Comparison of ENCODE assay signal across 9 cellular contexts in the genomic region with DNA sequence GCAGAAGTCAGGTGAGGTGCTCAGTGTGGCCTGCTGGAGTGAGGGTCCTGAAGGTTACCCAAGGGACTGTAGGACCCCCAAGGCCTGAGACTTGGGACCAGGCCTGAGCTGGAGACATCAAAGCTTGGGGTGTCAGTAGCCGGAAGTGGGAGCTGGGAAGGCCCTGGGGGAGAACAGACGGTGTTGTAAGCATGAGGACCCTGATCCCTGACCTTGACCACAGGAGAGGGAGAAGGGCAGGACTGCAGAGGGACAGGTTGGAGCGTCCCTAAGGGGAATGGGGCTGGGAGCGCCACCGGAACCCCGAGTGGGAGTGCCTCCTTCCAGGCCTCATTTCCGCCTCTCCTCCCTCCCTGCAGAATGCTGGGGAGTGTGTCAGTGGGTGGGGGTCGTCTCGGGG. TPM values are rescaled to one million over a fixed set of nuclear protein-coding genes. Genes with fewer than 3 reads are reported as not detected.
DNase-seq lines count a peak whose midpoint lies in the region; ATAC-seq and TF ChIP-seq lines count a peak whose summit lies in the region.
"Had no signal": no experiment of that assay in that cellular context is flagged by ENCODE, and none has a peak within 500 bp of the region (broad histone marks: within the 10 kb centered on the region; RNA-seq: fewer than 3 reads in every experiment).

No MANE protein-coding gene starts in this region.

- no peaks in the 10 kb centered on the region for H3K9me3 ChIP-seq in thoracic aorta

- peaks cover 7 to 13% of the 10 kb centered on the region in 2 donors for H3K4me1 ChIP-seq in thoracic aorta (ENCODE audit: control insufficient read depth in 1 of 2, low read depth in 2 of 2)

- H3K27ac Mint-ChIP-seq in activated naive CD8-positive, alpha-beta T cell treated with anti-CD3 and anti-CD28 coated beads for 36 hours, result peak overlapping the region; percentile 92
- H3K27ac Mint-ChIP-seq in memory B cell, result peak overlapping the region; percentile 80

- no peaks in the 10 kb centered on the region for H3K36me3 ChIP-seq in thoracic aorta

- H3K27ac ChIP-seq in thoracic aorta, result peak overlapping the region; percentile 68 to 81

- no peak for DNase-seq in activated T-cell treated with anti-CD3 and anti-CD28 coated beads, Interleukin-2, amount 50 U/mL, for 4 hours
- no peak for DNase-seq in activated T-cell treated with anti-CD3 and anti-CD28 coated beads, Interleukin-2, amount 50 U/mL, for 1 hour
- DNase-seq in activated naive CD8-positive, alpha-beta T cell treated with anti-CD3 and anti-CD28 coated beads for 36 hours, result no peak
- DNase-seq in memory B cell (ENCODE audit: low spot score in 2 of 2) (no peak), thoracic aorta (ENCODE audit: low spot score) (no peak), NCI-H2107 treated with DMSO at 0.1 percent for 48 hours (lab: John Stamatoyannopoulos, UW; ENCODE audit: unreplicated experiment) (no peak)

- ATAC-seq in activated T-cell treated with anti-CD3 and anti-CD28 coated beads, Interleukin-2, amount 50 U/mL, for 4 hours, result no peak
- ATAC-seq in memory B cell (ENCODE audit: low read depth) (no peak), thoracic aorta (ENCODE audit: insufficient number of reproducible peaks, low FRiP score, low read depth) (no peak), GM21717 (IDR thresholded peaks at IDR 0.05; ENCODE audit: unreplicated experiment) (no peak)
- no peak for ATAC-seq in activated CD4-positive, CD25-positive, alpha-beta regulatory T cell treated with anti-CD3 and anti-CD28 coated beads, Interleukin-2, amount 50 U/mL, for 24 hours

- no peak for TF ChIP-seq CTCF in thoracic aorta (IDR thresholded peaks at IDR 0.05)

- no peaks in the 10 kb centered on the region for H3K36me3 Mint-ChIP-seq in activated T-cell treated with anti-CD3 and anti-CD28 coated beads, Interleukin-2, amount 50 U/mL, for 4 hours (ENCODE audit: insufficient read depth)
- H3K36me3 Mint-ChIP-seq in activated naive CD8-positive, alpha-beta T cell treated with anti-CD3 and anti-CD28 coated beads for 36 hours, result no peaks in the 10 kb centered on the region
- no peaks in the 10 kb centered on the region for H3K36me3 Mint-ChIP-seq in memory B cell

- H3K27me3 ChIP-seq in thoracic aorta (replicated peaks; ENCODE audit: insufficient read depth), result no peaks in the 10 kb centered on the region

- H3K4me3 Mint-ChIP-seq in activated T-cell treated with anti-CD3 and anti-CD28 coated beads, Interleukin-2, amount 50 U/mL, for 4 hours, result peak overlapping the region; percentile 98
- peak overlapping the region; percentile 97 for H3K4me3 Mint-ChIP-seq in activated naive CD8-positive, alpha-beta T cell treated with anti-CD3 and anti-CD28 coated beads for 36 hours
- H3K4me3 Mint-ChIP-seq in memory B cell, result peak overlapping the region; percentile 97

- H3K4me1 Mint-ChIP-seq in activated T-cell treated with anti-CD3 and anti-CD28 coated beads, Interleukin-2, amount 50 U/mL, for 4 hours (ENCODE audit: low read depth), result peaks cover 37% of the 10 kb centered on the region
- peaks cover 26% of the 10 kb centered on the region for H3K4me1 Mint-ChIP-seq in activated naive CD8-positive, alpha-beta T cell treated with anti-CD3 and anti-CD28 coated beads for 36 hours
- H3K4me1 Mint-ChIP-seq in memory B cell, result peaks cover 12% of the 10 kb centered on the region

- H3K27me3 Mint-ChIP-seq in activated T-cell treated with anti-CD3 and anti-CD28 coated beads, Interleukin-2, amount 50 U/mL, for 4 hours (ENCODE audit: low read depth), result no peaks in the 10 kb centered on the region
- no peaks in the 10 kb centered on the region for H3K27me3 Mint-ChIP-seq in activated naive CD8-positive, alpha-beta T cell treated with anti-CD3 and anti-CD28 coated beads for 36 hours
- H3K27me3 Mint-ChIP-seq in memory B cell, result peaks cover 3% of the 10 kb centered on the region

- peak overlapping the region; percentile 99 for H3K4me3 ChIP-seq in thoracic aorta

- H3K9me3 Mint-ChIP-seq in activated T-cell treated with anti-CD3 and anti-CD28 coated beads, Interleukin-2, amount 50 U/mL, for 4 hours, result no peaks in the 10 kb centered on the region
- H3K9me3 Mint-ChIP-seq in activated naive CD8-positive, alpha-beta T cell treated with anti-CD3 and anti-CD28 coated beads for 36 hours, result no peaks in the 10 kb centered on the region
- peaks cover 1% of the 10 kb centered on the region for H3K9me3 Mint-ChIP-seq in memory B cell

RNA-seq across cellular contexts. Expression of gene TTC16, which starts 0.5 kb away (rescaled TPM):
- under 1 TPM; 0.37 to 0.58 (median 0.57) TPM for total RNA-seq in activated T-cell treated with anti-CD3 and anti-CD28 coated beads, Interleukin-2, amount 50 U/mL, for 4 hours
- 1 to 10 TPM; 1.3 to 1.4 TPM for total RNA-seq in activated naive CD8-positive, alpha-beta T cell treated with anti-CD3 and anti-CD28 coated beads for 36 hours
- total RNA-seq in thoracic aorta, result under 1 TPM; 0.14 to 0.27 TPM
- total RNA-seq: HT1080 had no signal

RNA-seq across cellular contexts. Expression of gene PTRH1, which starts 0.9 kb away (rescaled TPM):
- 10 to 100 TPM; 43.9 to 49.6 (median 45.6) TPM for total RNA-seq in activated T-cell treated with anti-CD3 and anti-CD28 coated beads, Interleukin-2, amount 50 U/mL, for 4 hours
- total RNA-seq in activated naive CD8-positive, alpha-beta T cell treated with anti-CD3 and anti-CD28 coated beads for 36 hours, result 10 to 100 TPM; 19.7 to 21.2 TPM
- 10 to 100 TPM in 1 of 2 donors, 1 to 10 TPM in 1; 9.3 to 25.9 TPM for total RNA-seq in thoracic aorta

RNA-seq across cellular contexts. Expression of gene CFAP157, which starts 9.6 kb away (rescaled TPM):
- total RNA-seq in activated T-cell treated with anti-CD3 and anti-CD28 coated beads, Interleukin-2, amount 50 U/mL, for 4 hours, result not detected
- total RNA-seq in activated naive CD8-positive, alpha-beta T cell treated with anti-CD3 and anti-CD28 coated beads for 36 hours, result not detected
- total RNA-seq in thoracic aorta, result under 1 TPM; 0.27 to 0.28 TPM
- total RNA-seq: HT1080 had no signal

RNA-seq across cellular contexts. Expression of gene TOR2A, which starts 18.7 kb away (rescaled TPM):
- 10 to 100 TPM; 19.8 to 23.6 (median 20.1) TPM for total RNA-seq in activated T-cell treated with anti-CD3 and anti-CD28 coated beads, Interleukin-2, amount 50 U/mL, for 4 hours
- 10 to 100 TPM; 17.7 to 18.1 TPM for total RNA-seq in activated naive CD8-positive, alpha-beta T cell treated with anti-CD3 and anti-CD28 coated beads for 36 hours
- 10 to 100 TPM; 14.5 to 16.9 TPM for total RNA-seq in thoracic aorta
